12 cellular contexts compared by ENCODE assay signal in genomic region chr2:230267556-230267955, GRCh38. TPM values are rescaled to one million over a fixed set of nuclear protein-coding genes. Genes with fewer than 3 reads are reported as not detected.
DNase-seq lines count a peak whose midpoint lies in the region; ATAC-seq and TF ChIP-seq lines count a peak whose summit lies in the region.
"Had no signal": no experiment of that assay in that cellular context is flagged by ENCODE, and none has a peak within 500 bp of the region (broad histone marks: within the 10 kb centered on the region; RNA-seq: fewer than 3 reads in every experiment).

No MANE protein-coding gene starts in this region.

- DNase-seq in GM10248 (ENCODE audit: extremely low spot score) (peak; percentile 47), NCI-H2107 (lab: John Stamatoyannopoulos, UW) (no peak), UCSD-AML1 (lab: John Stamatoyannopoulos, UW; ENCODE audit: unreplicated experiment) (no peak), brain microvascular endothelial cell (no peak), foreskin keratinocyte (no peak)
- DNase-seq: activated gamma-delta T cell, cortex of kidney, T1000 had no signal

- in situ Hi-C loops in brain microvascular endothelial cell (cut with HindIII; ENCODE audit: low pct_ligation_motif_present, low sequenced_read_pairs), result no loop called here

- ATAC-seq in GM18870 (IDR thresholded peaks at IDR 0.05; ENCODE audit: unreplicated experiment), result peak; percentile 63
- peak; percentile 54 for ATAC-seq in GM21825 (IDR thresholded peaks at IDR 0.05; ENCODE audit: unreplicated experiment)
- peak; percentile 71 for ATAC-seq in HG03378 (IDR thresholded peaks at IDR 0.05; ENCODE audit: unreplicated experiment)
- ATAC-seq in foreskin keratinocyte, result no peak

- POLR2A ChIA-PET in GM10248 (lab: Yijun Ruan, JAX), result no interaction called here

- no peak overlapping the region for H3K27ac ChIP-seq in brain microvascular endothelial cell
- H3K27ac ChIP-seq in foreskin keratinocyte, result no peak overlapping the region
- H3K27ac ChIP-seq: BLaER1 treated with 17β-estradiol and CSF1 and Interleukin-3, amounts not matched to agents 10 nM and 100 nM had no signal

- H3K4me3 ChIP-seq in brain microvascular endothelial cell (ENCODE audit: low read depth, low read length), result no peak overlapping the region
- H3K4me3 ChIP-seq: BLaER1 treated with 17β-estradiol and CSF1 and Interleukin-3, amounts not matched to agents 10 nM and 100 nM had no signal

- H3K27me3 ChIP-seq in brain microvascular endothelial cell (replicated peaks) (no peaks in the 10 kb centered on the region), foreskin keratinocyte (peaks cover 4% of the 10 kb centered on the region)
- H3K27me3 ChIP-seq: BLaER1 treated with 17β-estradiol and CSF1 and Interleukin-3, amounts not matched to agents 10 nM and 100 nM had no signal

- no peaks in the 10 kb centered on the region for H3K36me3 ChIP-seq in brain microvascular endothelial cell (replicated peaks)
- H3K36me3 ChIP-seq: BLaER1 treated with 17β-estradiol and CSF1 and Interleukin-3, amounts not matched to agents 10 nM and 100 nM had no signal

- CTCF ChIA-PET in GM10248 (lab: Yijun Ruan, JAX), result no interaction called here

- H3K4me1 ChIP-seq in foreskin keratinocyte, result no peaks in the 10 kb centered on the region
- H3K4me1 ChIP-seq: BLaER1 treated with 17β-estradiol and CSF1 and Interleukin-3, amounts not matched to agents 10 nM and 100 nM had no signal

- TF ChIP-seq CTCF in GM10248 (IDR thresholded peaks at IDR 0.05; ENCODE audit: control extremely low read depth, extremely low read depth, low read depth, missing control alignments), result no peak
- no peak for TF ChIP-seq CTCF in brain microvascular endothelial cell (IDR thresholded peaks at IDR 0.05; ENCODE audit: low read depth, low read length, missing control alignments)
- TF ChIP-seq CTCF in foreskin keratinocyte (conservative IDR thresholded peaks at IDR 0.05), result no peak

RNA-seq across cellular contexts. Expression of gene SP140, which starts 42.0 kb away (rescaled TPM):
- 0.18 and 1.1 TPM in 2 replicates for total RNA-seq in foreskin keratinocyte
- polyA plus RNA-seq in foreskin keratinocyte, result 0.19 and 0.37 TPM in 2 replicates

RNA-seq across cellular contexts. Expression of gene SP110, which starts 47.8 kb away (rescaled TPM):
- total RNA-seq in foreskin keratinocyte, result 29.9 and 32.1 TPM in 2 replicates
- polyA plus RNA-seq in foreskin keratinocyte, result 17.7 and 18.0 TPM in 2 replicates

RNA-seq across cellular contexts. Expression of gene SP140L, which starts 59.4 kb away (rescaled TPM):
- total RNA-seq in foreskin keratinocyte, result 10.7 and 11.7 TPM in 2 replicates
- polyA plus RNA-seq in foreskin keratinocyte, result 8.1 and 8.3 TPM in 2 replicates
